24 cellular contexts compared by ENCODE assay signal in the genomic region with DNA sequence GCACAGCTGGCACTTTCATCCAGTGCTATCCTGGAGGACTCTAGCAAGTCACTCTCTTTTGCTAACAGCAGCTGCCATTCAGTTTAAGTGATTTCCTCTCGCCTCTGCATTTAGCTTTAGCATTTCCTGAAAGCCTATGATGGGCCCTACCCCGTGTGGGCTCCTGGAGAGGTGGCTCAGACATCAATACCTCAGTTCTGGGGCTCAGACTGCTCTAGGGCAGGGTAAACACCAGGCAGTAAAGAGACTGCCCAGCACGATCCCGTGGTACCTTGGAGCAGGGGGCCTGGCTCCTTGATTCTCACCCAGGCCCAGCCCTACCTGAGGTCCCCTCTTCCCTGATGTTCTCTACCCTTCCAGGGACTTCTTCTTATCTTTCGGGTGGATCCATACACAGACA.
"Had no signal": no experiment of that assay in that cellular context is flagged by ENCODE, and none has a peak within 500 bp of the region (broad histone marks: within the 10 kb centered on the region; RNA-seq: fewer than 3 reads in every experiment).

No MANE protein-coding gene starts in this region.

- H3K4me3 ChIP-seq: colonic mucosa, Peyer's patch had no signal

- H3K4me1 ChIP-seq: colonic mucosa had no signal

- ATAC-seq: activated CD8-positive, alpha-beta memory T cell treated with anti-CD3 and anti-CD28 coated beads, Interleukin-2, amount 10 ng/mL, durations not matched to agents 7 days and 5 days; T-helper 17 cell had no signal

- H3K27me3 ChIP-seq: colonic mucosa, Peyer's patch had no signal

- H3K9me3 ChIP-seq: colonic mucosa, Peyer's patch had no signal

- DNase-seq: activated B cell treated with CpG ODN at 0.5 μM for 24 hours; activated CD4-positive, alpha-beta T cell treated with anti-CD3 and anti-CD28 coated beads for 1 hour; activated CD4-positive, alpha-beta T cell treated with anti-CD3 and anti-CD28 coated beads, Interleukin-2, amount 10 ng/mL, durations not matched to agents 24 days and 14 days; activated CD4-positive, alpha-beta T cell treated with anti-CD3 and anti-CD28 coated beads, Interleukin-2, amount 50 U/mL, for 48 hours; activated CD8-positive, alpha-beta memory T cell treated with anti-CD3 and anti-CD28 coated beads, Interleukin-2, amount 10 ng/mL, durations not matched to agents 7 days and 5 days; activated gamma-delta T cell; activated naive CD4-positive, alpha-beta T cell treated with anti-CD3 and anti-CD28 coated beads, Interleukin-2, amount 10 ng/mL, durations not matched to agents 7 days and 5 days; activated naive CD8-positive, alpha-beta T cell treated with anti-CD3 and anti-CD28 coated beads for 36 hours; activated T-cell treated with anti-CD3 and anti-CD28 coated beads, Interleukin-2, amount 50 U/mL, for 24 hours; caudate nucleus; colonic mucosa; Kasumi-1; KBM-7; NCI-H1048; NCI-H146; NCI-H1930; NCI-H2107; NCI-H2227 treated with DMSO at 0.1 percent for 48 hours; NCI-H446 treated with DMSO at 0.1 percent for 48 hours; NCI-H526 treated with DMSO at 0.1 percent for 48 hours; Peyer's patch; SHP77 treated with DMSO at 0.1 percent for 48 hours; T-helper 17 cell; T-helper 9 cell had no signal

- H3K27ac ChIP-seq: colonic mucosa, Peyer's patch had no signal

- H3K36me3 ChIP-seq: colonic mucosa, Peyer's patch had no signal
